ENCODE assay signal across 1 cellular context in the genomic region with DNA sequence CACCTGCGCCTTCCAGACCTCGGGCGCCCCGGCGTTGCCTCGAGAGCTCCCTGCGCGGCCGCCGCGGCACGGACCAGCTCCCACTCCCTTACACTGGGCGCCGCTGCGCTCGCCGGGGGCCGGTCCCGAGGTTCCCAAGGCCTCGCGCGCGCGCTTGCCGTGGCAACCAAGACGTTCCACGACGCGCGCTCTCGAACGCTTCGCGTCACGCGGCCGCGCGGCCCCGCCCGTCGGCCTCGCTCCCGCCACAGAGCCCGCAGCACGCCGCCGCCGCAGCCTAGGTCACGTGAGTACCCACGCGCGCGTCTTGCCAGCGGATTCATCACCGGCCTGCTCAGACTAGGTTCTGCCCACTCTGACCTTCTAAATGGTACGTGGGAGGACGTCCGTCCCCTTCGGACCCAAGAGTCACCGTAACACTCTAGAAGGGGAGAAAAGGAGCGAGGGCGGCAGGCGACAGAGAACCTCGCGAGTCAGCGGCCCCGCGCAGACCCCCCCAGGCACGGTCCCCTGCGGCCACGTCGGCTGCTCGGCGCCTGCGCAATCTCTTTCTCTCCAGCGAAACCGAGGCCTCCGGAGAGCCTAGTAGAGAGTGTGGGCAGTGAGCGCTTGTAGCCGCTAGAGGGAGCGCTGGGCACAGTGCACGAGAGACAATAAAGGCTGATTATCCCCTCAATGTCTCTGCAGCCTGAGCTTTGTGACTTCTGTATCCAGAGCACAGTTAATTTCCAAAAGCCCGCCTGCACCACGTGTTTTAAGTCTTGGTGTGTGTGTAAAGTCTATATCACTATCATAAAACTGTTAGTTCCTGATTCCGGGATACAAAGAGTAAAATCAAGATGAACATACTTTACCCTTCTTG.
TF ChIP-seq lines count a peak whose summit lies in the region.

Gene SPART, minus strand, starts transcription at position 173 of the 862 bp plus-strand sequence. CDS start 10,564 bp downstream, outside the sequence.

TF ChIP-seq in H1, 55 proteins besides CTCF, POLR2A, EP300 and RAD21:
- no peak for TF ChIP-seq JUND (IDR thresholded peaks at IDR 0.05; ENCODE audit: low read length)
- no peak for TF ChIP-seq CTBP2 (IDR thresholded peaks at IDR 0.05; ENCODE audit: borderline replicate concordance, insufficient read depth, insufficient read length, low read length)
- no peak for TF ChIP-seq CHD1 (IDR thresholded peaks at IDR 0.05; ENCODE audit: low read depth, low read length)
- TF ChIP-seq, protein P1, sequence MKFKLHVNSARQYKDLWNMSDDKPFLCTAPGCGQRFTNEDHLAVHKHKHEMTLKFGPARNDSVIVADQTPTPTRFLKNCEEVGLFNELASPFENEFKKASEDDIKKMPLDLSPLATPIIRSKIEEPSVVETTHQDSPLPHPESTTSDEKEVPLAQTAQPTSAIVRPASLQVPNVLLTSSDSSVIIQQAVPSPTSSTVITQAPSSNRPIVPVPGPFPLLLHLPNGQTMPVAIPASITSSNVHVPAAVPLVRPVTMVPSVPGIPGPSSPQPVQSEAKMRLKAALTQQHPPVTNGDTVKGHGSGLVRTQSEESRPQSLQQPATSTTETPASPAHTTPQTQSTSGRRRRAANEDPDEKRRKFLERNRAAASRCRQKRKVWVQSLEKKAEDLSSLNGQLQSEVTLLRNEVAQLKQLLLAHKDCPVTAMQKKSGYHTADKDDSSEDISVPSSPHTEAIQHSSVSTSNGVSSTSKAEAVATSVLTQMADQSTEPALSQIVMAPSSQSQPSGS (IDR thresholded peaks at IDR 0.05; ENCODE audit: low read length), result no peak
- TF ChIP-seq POU5F1 (IDR thresholded peaks at IDR 0.05; ENCODE audit: low read depth, low read length), result no peak
- TF ChIP-seq SP2 (IDR thresholded peaks at IDR 0.05; ENCODE audit: low read length), result no peak
- TF ChIP-seq SRF (IDR thresholded peaks at IDR 0.05; ENCODE audit: low read depth, low read length), result no peak
- peak; percentile 69 for TF ChIP-seq PHF8 (conservative IDR thresholded peaks at IDR 0.05; ENCODE audit: low read depth, low read length)
- no peak for TF ChIP-seq SP1 (IDR thresholded peaks at IDR 0.05; ENCODE audit: low read depth, low read length)
- TF ChIP-seq GABPA (IDR thresholded peaks at IDR 0.05; ENCODE audit: borderline replicate concordance, insufficient read depth, low read length), result no peak
- TF ChIP-seq MAFK (IDR thresholded peaks at IDR 0.05; ENCODE audit: low read depth, low read length), result no peak
- no peak for TF ChIP-seq SIX5 (IDR thresholded peaks at IDR 0.05; ENCODE audit: low read depth, low read length)
- TF ChIP-seq RXRA (IDR thresholded peaks at IDR 0.05; ENCODE audit: insufficient read depth, low read depth, low read length), result no peak
- TF ChIP-seq YY1 (IDR thresholded peaks at IDR 0.05; ENCODE audit: low read depth, low read length), result 0 out of 2 replicates have a peak, but pooled peaks have one; percentile 11
- no peak for TF ChIP-seq E2F6 (IDR thresholded peaks at IDR 0.05)
- 0 out of 2 replicates have a peak, but pooled peaks have one; percentile 48 for TF ChIP-seq POLR2AphosphoS5 (IDR thresholded peaks at IDR 0.05; ENCODE audit: low read depth, low read length)
- peak; percentile 78; the same call in 1 of the 2 replicates for TF ChIP-seq BACH1 (IDR thresholded peaks at IDR 0.05; ENCODE audit: low read length)
- peak; percentile 97 for TF ChIP-seq RBBP5 (IDR thresholded peaks at IDR 0.05; ENCODE audit: borderline replicate concordance, low read depth, low read length)
- no peak for TF ChIP-seq BCL11A (IDR thresholded peaks at IDR 0.05; ENCODE audit: low read depth in 2 of 2, low read length in 2 of 2)
- TF ChIP-seq TAF7 (optimal IDR thresholded peaks at IDR 0.05; ENCODE audit: borderline replicate concordance, low read depth, low read length), result no peak
- TF ChIP-seq TAF1 (IDR thresholded peaks at IDR 0.05; ENCODE audit: low read depth, low read length), result peak; percentile 14
- TF ChIP-seq CHD2 (IDR thresholded peaks at IDR 0.05; ENCODE audit: low read length), result 0 out of 2 replicates have a peak, but pooled peaks have one; percentile 20
- no peak for TF ChIP-seq CEBPB (IDR thresholded peaks at IDR 0.05; ENCODE audit: low read depth, low read length)
- TF ChIP-seq SIN3A (conservative IDR thresholded peaks at IDR 0.05 in 1 of 2, IDR thresholded peaks at IDR 0.05 in 1 of 2; ENCODE audit: low read depth in 1 of 2, low read length in 2 of 2), result 0 out of 4 replicates have a peak, but pooled peaks of 1 of the 2 experiments have one; percentile 51
- TF ChIP-seq, protein P2, sequence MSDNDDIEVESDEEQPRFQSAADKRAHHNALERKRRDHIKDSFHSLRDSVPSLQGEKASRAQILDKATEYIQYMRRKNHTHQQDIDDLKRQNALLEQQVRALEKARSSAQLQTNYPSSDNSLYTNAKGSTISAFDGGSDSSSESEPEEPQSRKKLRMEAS (IDR thresholded peaks at IDR 0.05), result peak; percentile 55
- TF ChIP-seq RNF2 (IDR thresholded peaks at IDR 0.05; ENCODE audit: borderline replicate concordance, low read depth, low read length, missing control alignments, poor library complexity, severe bottlenecking), result no peak
- TF ChIP-seq EZH2 (IDR thresholded peaks at IDR 0.05; ENCODE audit: low read depth, low read length, severe bottlenecking), result no peak
- no peak for TF ChIP-seq TEAD4 (IDR thresholded peaks at IDR 0.05; ENCODE audit: low read depth, low read length)
- TF ChIP-seq KDM5A (IDR thresholded peaks at IDR 0.05; ENCODE audit: low read length), result no peak
- TF ChIP-seq NRF1 (IDR thresholded peaks at IDR 0.05; ENCODE audit: low read depth, low read length), result peak; percentile 37
- TF ChIP-seq HDAC2 (IDR thresholded peaks at IDR 0.05; ENCODE audit: borderline replicate concordance in 1 of 2, low read depth in 2 of 2, low read length in 2 of 2), result peak in 1 of 2 experiments; percentile 71; a peak in 2 of 4 replicates
- TF ChIP-seq KDM1A (IDR thresholded peaks at IDR 0.05; ENCODE audit: borderline replicate concordance, low read length), result no peak
- peak; percentile 85 for TF ChIP-seq KDM4A (IDR thresholded peaks at IDR 0.05; ENCODE audit: low read depth, low read length, severe bottlenecking)
- TF ChIP-seq CBX5 (IDR thresholded peaks at IDR 0.05; ENCODE audit: low read depth, low read length), result no peak
- TF ChIP-seq, protein P3, sequence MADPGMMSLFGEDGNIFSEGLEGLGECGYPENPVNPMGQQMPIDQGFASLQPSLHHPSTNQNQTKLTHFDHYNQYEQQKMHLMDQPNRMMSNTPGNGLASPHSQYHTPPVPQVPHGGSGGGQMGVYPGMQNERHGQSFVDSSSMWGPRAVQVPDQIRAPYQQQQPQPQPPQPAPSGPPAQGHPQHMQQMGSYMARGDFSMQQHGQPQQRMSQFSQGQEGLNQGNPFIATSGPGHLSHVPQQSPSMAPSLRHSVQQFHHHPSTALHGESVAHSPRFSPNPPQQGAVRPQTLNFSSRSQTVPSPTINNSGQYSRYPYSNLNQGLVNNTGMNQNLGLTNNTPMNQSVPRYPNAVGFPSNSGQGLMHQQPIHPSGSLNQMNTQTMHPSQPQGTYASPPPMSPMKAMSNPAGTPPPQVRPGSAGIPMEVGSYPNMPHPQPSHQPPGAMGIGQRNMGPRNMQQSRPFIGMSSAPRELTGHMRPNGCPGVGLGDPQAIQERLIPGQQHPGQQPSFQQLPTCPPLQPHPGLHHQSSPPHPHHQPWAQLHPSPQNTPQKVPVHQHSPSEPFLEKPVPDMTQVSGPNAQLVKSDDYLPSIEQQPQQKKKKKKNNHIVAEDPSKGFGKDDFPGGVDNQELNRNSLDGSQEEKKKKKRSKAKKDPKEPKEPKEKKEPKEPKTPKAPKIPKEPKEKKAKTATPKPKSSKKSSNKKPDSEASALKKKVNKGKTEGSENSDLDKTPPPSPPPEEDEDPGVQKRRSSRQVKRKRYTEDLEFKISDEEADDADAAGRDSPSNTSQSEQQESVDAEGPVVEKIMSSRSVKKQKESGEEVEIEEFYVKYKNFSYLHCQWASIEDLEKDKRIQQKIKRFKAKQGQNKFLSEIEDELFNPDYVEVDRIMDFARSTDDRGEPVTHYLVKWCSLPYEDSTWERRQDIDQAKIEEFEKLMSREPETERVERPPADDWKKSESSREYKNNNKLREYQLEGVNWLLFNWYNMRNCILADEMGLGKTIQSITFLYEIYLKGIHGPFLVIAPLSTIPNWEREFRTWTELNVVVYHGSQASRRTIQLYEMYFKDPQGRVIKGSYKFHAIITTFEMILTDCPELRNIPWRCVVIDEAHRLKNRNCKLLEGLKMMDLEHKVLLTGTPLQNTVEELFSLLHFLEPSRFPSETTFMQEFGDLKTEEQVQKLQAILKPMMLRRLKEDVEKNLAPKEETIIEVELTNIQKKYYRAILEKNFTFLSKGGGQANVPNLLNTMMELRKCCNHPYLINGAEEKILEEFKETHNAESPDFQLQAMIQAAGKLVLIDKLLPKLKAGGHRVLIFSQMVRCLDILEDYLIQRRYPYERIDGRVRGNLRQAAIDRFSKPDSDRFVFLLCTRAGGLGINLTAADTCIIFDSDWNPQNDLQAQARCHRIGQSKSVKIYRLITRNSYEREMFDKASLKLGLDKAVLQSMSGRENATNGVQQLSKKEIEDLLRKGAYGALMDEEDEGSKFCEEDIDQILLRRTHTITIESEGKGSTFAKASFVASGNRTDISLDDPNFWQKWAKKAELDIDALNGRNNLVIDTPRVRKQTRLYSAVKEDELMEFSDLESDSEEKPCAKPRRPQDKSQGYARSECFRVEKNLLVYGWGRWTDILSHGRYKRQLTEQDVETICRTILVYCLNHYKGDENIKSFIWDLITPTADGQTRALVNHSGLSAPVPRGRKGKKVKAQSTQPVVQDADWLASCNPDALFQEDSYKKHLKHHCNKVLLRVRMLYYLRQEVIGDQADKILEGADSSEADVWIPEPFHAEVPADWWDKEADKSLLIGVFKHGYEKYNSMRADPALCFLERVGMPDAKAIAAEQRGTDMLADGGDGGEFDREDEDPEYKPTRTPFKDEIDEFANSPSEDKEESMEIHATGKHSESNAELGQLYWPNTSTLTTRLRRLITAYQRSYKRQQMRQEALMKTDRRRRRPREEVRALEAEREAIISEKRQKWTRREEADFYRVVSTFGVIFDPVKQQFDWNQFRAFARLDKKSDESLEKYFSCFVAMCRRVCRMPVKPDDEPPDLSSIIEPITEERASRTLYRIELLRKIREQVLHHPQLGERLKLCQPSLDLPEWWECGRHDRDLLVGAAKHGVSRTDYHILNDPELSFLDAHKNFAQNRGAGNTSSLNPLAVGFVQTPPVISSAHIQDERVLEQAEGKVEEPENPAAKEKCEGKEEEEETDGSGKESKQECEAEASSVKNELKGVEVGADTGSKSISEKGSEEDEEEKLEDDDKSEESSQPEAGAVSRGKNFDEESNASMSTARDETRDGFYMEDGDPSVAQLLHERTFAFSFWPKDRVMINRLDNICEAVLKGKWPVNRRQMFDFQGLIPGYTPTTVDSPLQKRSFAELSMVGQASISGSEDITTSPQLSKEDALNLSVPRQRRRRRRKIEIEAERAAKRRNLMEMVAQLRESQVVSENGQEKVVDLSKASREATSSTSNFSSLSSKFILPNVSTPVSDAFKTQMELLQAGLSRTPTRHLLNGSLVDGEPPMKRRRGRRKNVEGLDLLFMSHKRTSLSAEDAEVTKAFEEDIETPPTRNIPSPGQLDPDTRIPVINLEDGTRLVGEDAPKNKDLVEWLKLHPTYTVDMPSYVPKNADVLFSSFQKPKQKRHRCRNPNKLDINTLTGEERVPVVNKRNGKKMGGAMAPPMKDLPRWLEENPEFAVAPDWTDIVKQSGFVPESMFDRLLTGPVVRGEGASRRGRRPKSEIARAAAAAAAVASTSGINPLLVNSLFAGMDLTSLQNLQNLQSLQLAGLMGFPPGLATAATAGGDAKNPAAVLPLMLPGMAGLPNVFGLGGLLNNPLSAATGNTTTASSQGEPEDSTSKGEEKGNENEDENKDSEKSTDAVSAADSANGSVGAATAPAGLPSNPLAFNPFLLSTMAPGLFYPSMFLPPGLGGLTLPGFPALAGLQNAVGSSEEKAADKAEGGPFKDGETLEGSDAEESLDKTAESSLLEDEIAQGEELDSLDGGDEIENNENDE (IDR thresholded peaks at IDR 0.05; ENCODE audit: insufficient replicate concordance, low read length), result no peak
- TF ChIP-seq EGR1 (IDR thresholded peaks at IDR 0.05; ENCODE audit: borderline replicate concordance, low read depth, low read length), result no peak
- no peak; the same call in 1 of the 2 replicates for TF ChIP-seq BRCA1 (IDR thresholded peaks at IDR 0.05; ENCODE audit: low read depth, low read length)
- no peak for TF ChIP-seq GTF2F1 (IDR thresholded peaks at IDR 0.05; ENCODE audit: borderline replicate concordance, low read depth, low read length)
- TF ChIP-seq, protein P4, sequence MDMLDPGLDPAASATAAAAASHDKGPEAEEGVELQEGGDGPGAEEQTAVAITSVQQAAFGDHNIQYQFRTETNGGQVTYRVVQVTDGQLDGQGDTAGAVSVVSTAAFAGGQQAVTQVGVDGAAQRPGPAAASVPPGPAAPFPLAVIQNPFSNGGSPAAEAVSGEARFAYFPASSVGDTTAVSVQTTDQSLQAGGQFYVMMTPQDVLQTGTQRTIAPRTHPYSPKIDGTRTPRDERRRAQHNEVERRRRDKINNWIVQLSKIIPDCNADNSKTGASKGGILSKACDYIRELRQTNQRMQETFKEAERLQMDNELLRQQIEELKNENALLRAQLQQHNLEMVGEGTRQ (IDR thresholded peaks at IDR 0.05; ENCODE audit: low read length), result no peak
- peak; percentile 81 for TF ChIP-seq ASH2L (IDR thresholded peaks at IDR 0.05; ENCODE audit: low read length)
